Comparison of ENCODE assay signal across 1 cellular context in genomic region chr15:65304393-65305143, GRCh38.
TF ChIP-seq lines count a peak whose summit lies in the region.

Gene RNU5B-1, plus strand, starts transcription at chr15:65304677.

TF ChIP-seq in HepG2, 621 proteins besides CTCF, POLR2A, EP300 and RAD21 (continued from another document and continues in another):
- TF ChIP-seq, protein P1, sequence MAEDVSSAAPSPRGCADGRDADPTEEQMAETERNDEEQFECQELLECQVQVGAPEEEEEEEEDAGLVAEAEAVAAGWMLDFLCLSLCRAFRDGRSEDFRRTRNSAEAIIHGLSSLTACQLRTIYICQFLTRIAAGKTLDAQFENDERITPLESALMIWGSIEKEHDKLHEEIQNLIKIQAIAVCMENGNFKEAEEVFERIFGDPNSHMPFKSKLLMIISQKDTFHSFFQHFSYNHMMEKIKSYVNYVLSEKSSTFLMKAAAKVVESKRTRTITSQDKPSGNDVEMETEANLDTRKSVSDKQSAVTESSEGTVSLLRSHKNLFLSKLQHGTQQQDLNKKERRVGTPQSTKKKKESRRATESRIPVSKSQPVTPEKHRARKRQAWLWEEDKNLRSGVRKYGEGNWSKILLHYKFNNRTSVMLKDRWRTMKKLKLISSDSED (CRISPR knock-in tag; IDR thresholded peaks at IDR 0.05): no peak
- TF ChIP-seq, protein P2, sequence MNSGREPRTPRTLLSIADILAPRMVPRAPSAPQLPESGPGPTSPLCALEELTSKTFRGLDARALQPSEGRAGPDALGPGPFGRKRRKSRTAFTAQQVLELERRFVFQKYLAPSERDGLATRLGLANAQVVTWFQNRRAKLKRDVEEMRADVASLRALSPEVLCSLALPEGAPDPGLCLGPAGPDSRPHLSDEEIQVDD (CRISPR knock-in tag; IDR thresholded peaks at IDR 0.05; ENCODE audit: borderline replicate concordance): no peak
- TF ChIP-seq NR2F2 (IDR thresholded peaks at IDR 0.05; ENCODE audit: borderline replicate concordance, low read depth) (peak; percentile 70; the same call in 1 of the 2 replicates), NR2C2 (CRISPR knock-in tag; IDR thresholded peaks at IDR 0.05; ENCODE audit: borderline replicate concordance) (peak; percentile 71), ZBED4 (CRISPR knock-in tag; IDR thresholded peaks at IDR 0.05; ENCODE audit: borderline replicate concordance) (peak; percentile 83), RBAK (CRISPR knock-in tag; IDR thresholded peaks at IDR 0.05) (no peak; the same call in 1 of the 2 replicates), ZNF614 (CRISPR knock-in tag; IDR thresholded peaks at IDR 0.05; ENCODE audit: borderline replicate concordance) (peak; percentile 93; the same call in 1 of the 2 replicates), ZSCAN9 (CRISPR knock-in tag; IDR thresholded peaks at IDR 0.05; ENCODE audit: borderline replicate concordance) (peak; percentile 94), ZNF788 (CRISPR knock-in tag; IDR thresholded peaks at IDR 0.05; ENCODE audit: borderline replicate concordance) (no peak; the same call in 1 of the 2 replicates), TCF7 (IDR thresholded peaks at IDR 0.05; ENCODE audit: low read depth) (no peak), ZKSCAN8 (CRISPR knock-in tag; IDR thresholded peaks at IDR 0.05; ENCODE audit: borderline replicate concordance) (peak; percentile 74), ZFP36L1 (CRISPR knock-in tag; IDR thresholded peaks at IDR 0.05) (peak; percentile 84; the same call in 1 of the 2 replicates), TCF12 (IDR thresholded peaks at IDR 0.05) (no peak), TCF12 (CRISPR knock-in tag; IDR thresholded peaks at IDR 0.05) (0 out of 2 replicates have a peak, but pooled peaks have one; percentile 61), ZC3H4 (CRISPR knock-in tag; IDR thresholded peaks at IDR 0.05; ENCODE audit: borderline replicate concordance) (peak; percentile 89), ZNF143 (CRISPR knock-in tag; IDR thresholded peaks at IDR 0.05) (peak; percentile 87), PHF20 (CRISPR knock-in tag; IDR thresholded peaks at IDR 0.05) (0 out of 2 replicates have a peak, but pooled peaks have one; percentile 22), KLF15 (CRISPR knock-in tag; IDR thresholded peaks at IDR 0.05; ENCODE audit: borderline replicate concordance) (no peak; the same call in 1 of the 2 replicates), ZFP82 (CRISPR knock-in tag; IDR thresholded peaks at IDR 0.05; ENCODE audit: borderline replicate concordance) (peak; percentile 86; the same call in 1 of the 2 replicates), ZBTB14 (CRISPR knock-in tag; IDR thresholded peaks at IDR 0.05) (no peak; the same call in 1 of the 2 replicates), CENPT (CRISPR knock-in tag; IDR thresholded peaks at IDR 0.05; ENCODE audit: low read depth) (no peak), ESRRA (CRISPR knock-in tag; IDR thresholded peaks at IDR 0.05; ENCODE audit: low read depth) (peak; percentile 34; the same call in 1 of the 2 replicates), REPIN1 (CRISPR knock-in tag; IDR thresholded peaks at IDR 0.05; ENCODE audit: borderline replicate concordance, low read depth) (peak; percentile 89), ZNF207 (IDR thresholded peaks at IDR 0.05; ENCODE audit: borderline replicate concordance) (no peak), ZNF740 (CRISPR knock-in tag; IDR thresholded peaks at IDR 0.05) (no peak; the same call in 1 of the 2 replicates), IKZF5 (CRISPR knock-in tag; IDR thresholded peaks at IDR 0.05) (peak; percentile 84), ZNF781 (CRISPR knock-in tag; IDR thresholded peaks at IDR 0.05; ENCODE audit: borderline replicate concordance, not compliant biosample characterization) (peak; percentile 55), SNAI1 (CRISPR knock-in tag; IDR thresholded peaks at IDR 0.05; ENCODE audit: borderline replicate concordance) (peak; percentile 79)
- TF ChIP-seq, protein P3, sequence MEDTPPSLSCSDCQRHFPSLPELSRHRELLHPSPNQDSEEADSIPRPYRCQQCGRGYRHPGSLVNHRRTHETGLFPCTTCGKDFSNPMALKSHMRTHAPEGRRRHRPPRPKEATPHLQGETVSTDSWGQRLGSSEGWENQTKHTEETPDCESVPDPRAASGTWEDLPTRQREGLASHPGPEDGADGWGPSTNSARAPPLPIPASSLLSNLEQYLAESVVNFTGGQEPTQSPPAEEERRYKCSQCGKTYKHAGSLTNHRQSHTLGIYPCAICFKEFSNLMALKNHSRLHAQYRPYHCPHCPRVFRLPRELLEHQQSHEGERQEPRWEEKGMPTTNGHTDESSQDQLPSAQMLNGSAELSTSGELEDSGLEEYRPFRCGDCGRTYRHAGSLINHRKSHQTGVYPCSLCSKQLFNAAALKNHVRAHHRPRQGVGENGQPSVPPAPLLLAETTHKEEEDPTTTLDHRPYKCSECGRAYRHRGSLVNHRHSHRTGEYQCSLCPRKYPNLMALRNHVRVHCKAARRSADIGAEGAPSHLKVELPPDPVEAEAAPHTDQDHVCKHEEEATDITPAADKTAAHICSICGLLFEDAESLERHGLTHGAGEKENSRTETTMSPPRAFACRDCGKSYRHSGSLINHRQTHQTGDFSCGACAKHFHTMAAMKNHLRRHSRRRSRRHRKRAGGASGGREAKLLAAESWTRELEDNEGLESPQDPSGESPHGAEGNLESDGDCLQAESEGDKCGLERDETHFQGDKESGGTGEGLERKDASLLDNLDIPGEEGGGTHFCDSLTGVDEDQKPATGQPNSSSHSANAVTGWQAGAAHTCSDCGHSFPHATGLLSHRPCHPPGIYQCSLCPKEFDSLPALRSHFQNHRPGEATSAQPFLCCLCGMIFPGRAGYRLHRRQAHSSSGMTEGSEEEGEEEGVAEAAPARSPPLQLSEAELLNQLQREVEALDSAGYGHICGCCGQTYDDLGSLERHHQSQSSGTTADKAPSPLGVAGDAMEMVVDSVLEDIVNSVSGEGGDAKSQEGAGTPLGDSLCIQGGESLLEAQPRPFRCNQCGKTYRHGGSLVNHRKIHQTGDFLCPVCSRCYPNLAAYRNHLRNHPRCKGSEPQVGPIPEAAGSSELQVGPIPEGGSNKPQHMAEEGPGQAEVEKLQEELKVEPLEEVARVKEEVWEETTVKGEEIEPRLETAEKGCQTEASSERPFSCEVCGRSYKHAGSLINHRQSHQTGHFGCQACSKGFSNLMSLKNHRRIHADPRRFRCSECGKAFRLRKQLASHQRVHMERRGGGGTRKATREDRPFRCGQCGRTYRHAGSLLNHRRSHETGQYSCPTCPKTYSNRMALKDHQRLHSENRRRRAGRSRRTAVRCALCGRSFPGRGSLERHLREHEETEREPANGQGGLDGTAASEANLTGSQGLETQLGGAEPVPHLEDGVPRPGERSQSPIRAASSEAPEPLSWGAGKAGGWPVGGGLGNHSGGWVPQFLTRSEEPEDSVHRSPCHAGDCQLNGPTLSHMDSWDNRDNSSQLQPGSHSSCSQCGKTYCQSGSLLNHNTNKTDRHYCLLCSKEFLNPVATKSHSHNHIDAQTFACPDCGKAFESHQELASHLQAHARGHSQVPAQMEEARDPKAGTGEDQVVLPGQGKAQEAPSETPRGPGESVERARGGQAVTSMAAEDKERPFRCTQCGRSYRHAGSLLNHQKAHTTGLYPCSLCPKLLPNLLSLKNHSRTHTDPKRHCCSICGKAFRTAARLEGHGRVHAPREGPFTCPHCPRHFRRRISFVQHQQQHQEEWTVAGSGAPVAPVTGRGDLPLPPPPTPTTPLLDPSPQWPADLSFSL (CRISPR knock-in tag; IDR thresholded peaks at IDR 0.05): no peak
- TF ChIP-seq, protein P4, sequence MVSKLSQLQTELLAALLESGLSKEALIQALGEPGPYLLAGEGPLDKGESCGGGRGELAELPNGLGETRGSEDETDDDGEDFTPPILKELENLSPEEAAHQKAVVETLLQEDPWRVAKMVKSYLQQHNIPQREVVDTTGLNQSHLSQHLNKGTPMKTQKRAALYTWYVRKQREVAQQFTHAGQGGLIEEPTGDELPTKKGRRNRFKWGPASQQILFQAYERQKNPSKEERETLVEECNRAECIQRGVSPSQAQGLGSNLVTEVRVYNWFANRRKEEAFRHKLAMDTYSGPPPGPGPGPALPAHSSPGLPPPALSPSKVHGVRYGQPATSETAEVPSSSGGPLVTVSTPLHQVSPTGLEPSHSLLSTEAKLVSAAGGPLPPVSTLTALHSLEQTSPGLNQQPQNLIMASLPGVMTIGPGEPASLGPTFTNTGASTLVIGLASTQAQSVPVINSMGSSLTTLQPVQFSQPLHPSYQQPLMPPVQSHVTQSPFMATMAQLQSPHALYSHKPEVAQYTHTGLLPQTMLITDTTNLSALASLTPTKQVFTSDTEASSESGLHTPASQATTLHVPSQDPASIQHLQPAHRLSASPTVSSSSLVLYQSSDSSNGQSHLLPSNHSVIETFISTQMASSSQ (IDR thresholded peaks at IDR 0.05; ENCODE audit: low read depth): no peak; the same call in 1 of the 2 replicates
- TF ChIP-seq, protein P4 (CRISPR knock-in tag; IDR thresholded peaks at IDR 0.05; ENCODE audit: borderline replicate concordance): peak; percentile 83; the same call in 1 of the 2 replicates
- TF ChIP-seq, protein P5, sequence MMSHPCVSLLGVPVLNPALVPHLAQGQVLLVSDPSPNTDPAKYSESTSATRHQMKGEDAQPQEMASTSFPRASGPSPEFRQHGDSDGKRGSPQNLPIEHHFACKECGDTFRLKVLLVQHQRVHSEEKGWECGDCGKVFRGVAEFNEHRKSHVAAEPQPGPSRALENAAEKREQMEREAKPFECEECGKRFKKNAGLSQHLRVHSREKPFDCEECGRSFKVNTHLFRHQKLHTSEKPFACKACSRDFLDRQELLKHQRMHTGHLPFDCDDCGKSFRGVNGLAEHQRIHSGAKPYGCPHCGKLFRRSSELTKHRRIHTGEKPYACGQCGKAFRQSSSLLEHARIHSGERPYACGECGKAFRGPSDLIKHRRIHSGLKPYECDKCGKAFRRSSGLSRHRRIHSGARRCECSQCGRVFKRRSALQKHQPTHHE (CRISPR knock-in tag; IDR thresholded peaks at IDR 0.05; ENCODE audit: borderline replicate concordance): peak; percentile 71; the same call in 1 of the 2 replicates
- TF ChIP-seq, protein P6, sequence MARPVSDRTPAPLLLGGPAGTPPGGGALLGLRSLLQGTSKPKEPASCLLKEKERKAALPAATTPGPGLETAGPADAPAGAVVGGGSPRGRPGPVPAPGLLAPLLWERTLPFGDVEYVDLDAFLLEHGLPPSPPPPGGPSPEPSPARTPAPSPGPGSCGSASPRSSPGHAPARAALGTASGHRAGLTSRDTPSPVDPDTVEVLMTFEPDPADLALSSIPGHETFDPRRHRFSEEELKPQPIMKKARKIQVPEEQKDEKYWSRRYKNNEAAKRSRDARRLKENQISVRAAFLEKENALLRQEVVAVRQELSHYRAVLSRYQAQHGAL (CRISPR knock-in tag; IDR thresholded peaks at IDR 0.05; ENCODE audit: not compliant biosample characterization): peak; percentile 29
